ENCODE assay signal across 13 cellular contexts in genomic region chr10:12633776-12634390, GRCh38.
DNase-seq lines count a peak whose midpoint lies in the region; ATAC-seq lines count a peak whose summit lies in the region.
"Had no signal": no experiment of that assay in that cellular context is flagged by ENCODE, and none has a peak within 500 bp of the region (broad histone marks: within the 10 kb centered on the region; RNA-seq: fewer than 3 reads in every experiment).

No MANE protein-coding gene starts in this region.

- no peaks in the 10 kb centered on the region for H3K27me3 Mint-ChIP-seq in activated naive CD4-positive, alpha-beta T cell treated with anti-CD3 and anti-CD28 coated beads for 36 hours (ENCODE audit: low read depth)
- H3K27me3 Mint-ChIP-seq in activated T-helper 1 cell treated with anti-CD3 and anti-CD28 coated beads, Interleukin-12 subunit alpha, Interleukin-12 subunit beta, Interleukin-2, Interleukin-4 antibody, amounts not matched to agents 30 ng/mL and 10 ng/mL and 1 ng/mL, durations not matched to agents 14 hours and 24 hours and 36 hours (ENCODE audit: insufficient read depth), result no peaks in the 10 kb centered on the region
- H3K27me3 Mint-ChIP-seq in stimulated activated memory B cell treated with anti-CD40 and anti-IgM and Interleukin-4, amounts not matched to agents 10 μg/mL and 1 μg/mL and 100 μg/mL, for 72 hours, result no peaks in the 10 kb centered on the region

- peak overlapping the region; percentile 54 for H3K27ac Mint-ChIP-seq in activated naive CD4-positive, alpha-beta T cell treated with anti-CD3 and anti-CD28 coated beads for 36 hours
- H3K27ac Mint-ChIP-seq in activated T-helper 1 cell treated with anti-CD3 and anti-CD28 coated beads, Interleukin-12 subunit alpha, Interleukin-12 subunit beta, Interleukin-2, Interleukin-4 antibody, amounts not matched to agents 30 ng/mL and 10 ng/mL and 1 ng/mL, durations not matched to agents 14 hours and 24 hours and 36 hours, result peak overlapping the region; percentile 92
- H3K27ac Mint-ChIP-seq in stimulated activated memory B cell treated with anti-CD40 and anti-IgM and Interleukin-4, amounts not matched to agents 10 μg/mL and 1 μg/mL and 100 μg/mL, for 72 hours, result peak overlapping the region; percentile 90

- H3K36me3 Mint-ChIP-seq in activated naive CD4-positive, alpha-beta T cell treated with anti-CD3 and anti-CD28 coated beads for 36 hours (ENCODE audit: low read depth), result no peaks in the 10 kb centered on the region
- H3K36me3 Mint-ChIP-seq in activated T-helper 1 cell treated with anti-CD3 and anti-CD28 coated beads, Interleukin-12 subunit alpha, Interleukin-12 subunit beta, Interleukin-2, Interleukin-4 antibody, amounts not matched to agents 30 ng/mL and 10 ng/mL and 1 ng/mL, durations not matched to agents 14 hours and 24 hours and 36 hours (ENCODE audit: low read depth), result peaks cover 6% of the 10 kb centered on the region
- peaks cover 17% of the 10 kb centered on the region for H3K36me3 Mint-ChIP-seq in stimulated activated memory B cell treated with anti-CD40 and anti-IgM and Interleukin-4, amounts not matched to agents 10 μg/mL and 1 μg/mL and 100 μg/mL, for 72 hours

- CTCF ChIA-PET in activated naive CD4-positive, alpha-beta T cell treated with anti-CD3 and anti-CD28 coated beads for 36 hours (lab: Charles Lee), result interaction anchor here (0.9 to 1.1 kb wide), 2 partner anchors 9 to 77 kb away, joined by 3 read pairs; no protein-coding TSS in a partner anchor

- H3K4me3 Mint-ChIP-seq in activated naive CD4-positive, alpha-beta T cell treated with anti-CD3 and anti-CD28 coated beads for 36 hours, result no peak overlapping the region
- peak overlapping the region; percentile 31 for H3K4me3 Mint-ChIP-seq in activated T-helper 1 cell treated with anti-CD3 and anti-CD28 coated beads, Interleukin-12 subunit alpha, Interleukin-12 subunit beta, Interleukin-2, Interleukin-4 antibody, amounts not matched to agents 30 ng/mL and 10 ng/mL and 1 ng/mL, durations not matched to agents 14 hours and 24 hours and 36 hours
- peak overlapping the region; percentile 62 for H3K4me3 Mint-ChIP-seq in stimulated activated memory B cell treated with anti-CD40 and anti-IgM and Interleukin-4, amounts not matched to agents 10 μg/mL and 1 μg/mL and 100 μg/mL, for 72 hours

- DNase-seq in activated naive CD4-positive, alpha-beta T cell treated with anti-CD3 and anti-CD28 coated beads for 36 hours, result peak; percentile 12
- no peak for DNase-seq in activated naive CD4-positive, alpha-beta T cell treated with anti-CD3 and anti-CD28 coated beads, Interleukin-2, amount 50 U/mL, for 16 hours
- no peak for DNase-seq in activated T-helper 1 cell treated with anti-CD3 and anti-CD28 coated beads, Interleukin-12 subunit alpha, Interleukin-12 subunit beta, Interleukin-2, Interleukin-4 antibody, amounts not matched to agents 30 ng/mL and 10 ng/mL and 1 ng/mL, durations not matched to agents 14 hours and 24 hours and 36 hours (ENCODE audit: low spot score)
- DNase-seq: Caco-2; cerebellar nuclear complex; effector memory CD4-positive, alpha-beta T cell; GDM1; transverse colon had no signal

- intact Hi-C loops in activated naive CD4-positive, alpha-beta T cell treated with anti-CD3 and anti-CD28 coated beads for 36 hours (cut with micrococcal nuclease), result loop anchor here (2.0 kb wide), 1 partner anchor 43 kb away; no protein-coding TSS in a partner anchor
- intact Hi-C loops in activated T-helper 1 cell treated with anti-CD3 and anti-CD28 coated beads, Interleukin-12 subunit alpha, Interleukin-12 subunit beta, Interleukin-2, Interleukin-4 antibody, amounts not matched to agents 30 ng/mL and 10 ng/mL and 1 ng/mL, durations not matched to agents 14 hours and 24 hours and 36 hours (cut with micrococcal nuclease), result loop anchor here (2.0 kb wide), 3 partner anchors 23 to 185 kb away; no protein-coding TSS in a partner anchor

- no peaks in the 10 kb centered on the region for H3K9me3 Mint-ChIP-seq in activated naive CD4-positive, alpha-beta T cell treated with anti-CD3 and anti-CD28 coated beads for 36 hours
- H3K9me3 Mint-ChIP-seq in activated T-helper 1 cell treated with anti-CD3 and anti-CD28 coated beads, Interleukin-12 subunit alpha, Interleukin-12 subunit beta, Interleukin-2, Interleukin-4 antibody, amounts not matched to agents 30 ng/mL and 10 ng/mL and 1 ng/mL, durations not matched to agents 14 hours and 24 hours and 36 hours, result no peaks in the 10 kb centered on the region
- no peaks in the 10 kb centered on the region for H3K9me3 Mint-ChIP-seq in stimulated activated memory B cell treated with anti-CD40 and anti-IgM and Interleukin-4, amounts not matched to agents 10 μg/mL and 1 μg/mL and 100 μg/mL, for 72 hours

- peaks cover 56% of the 10 kb centered on the region for H3K4me1 Mint-ChIP-seq in activated naive CD4-positive, alpha-beta T cell treated with anti-CD3 and anti-CD28 coated beads for 36 hours (ENCODE audit: low read depth)
- peaks cover 75% of the 10 kb centered on the region for H3K4me1 Mint-ChIP-seq in activated T-helper 1 cell treated with anti-CD3 and anti-CD28 coated beads, Interleukin-12 subunit alpha, Interleukin-12 subunit beta, Interleukin-2, Interleukin-4 antibody, amounts not matched to agents 30 ng/mL and 10 ng/mL and 1 ng/mL, durations not matched to agents 14 hours and 24 hours and 36 hours (ENCODE audit: low read depth)
- H3K4me1 Mint-ChIP-seq in stimulated activated memory B cell treated with anti-CD40 and anti-IgM and Interleukin-4, amounts not matched to agents 10 μg/mL and 1 μg/mL and 100 μg/mL, for 72 hours, result peaks cover 75% of the 10 kb centered on the region

- peak; percentile 65 for ATAC-seq in GM21619 (IDR thresholded peaks at IDR 0.05; ENCODE audit: unreplicated experiment)
- ATAC-seq in stimulated activated memory B cell treated with anti-CD40 and anti-IgM and Interleukin-4, amounts not matched to agents 10 μg/mL and 1 μg/mL and 100 μg/mL, for 72 hours, result no peak
- ATAC-seq in GM19455 (IDR thresholded peaks at IDR 0.05; ENCODE audit: unreplicated experiment), result no peak
- no peak for ATAC-seq in HG02623 (IDR thresholded peaks at IDR 0.05; ENCODE audit: unreplicated experiment)
- ATAC-seq in HG02973 (IDR thresholded peaks at IDR 0.05; ENCODE audit: unreplicated experiment), result no peak
